In the genomic region with DNA sequence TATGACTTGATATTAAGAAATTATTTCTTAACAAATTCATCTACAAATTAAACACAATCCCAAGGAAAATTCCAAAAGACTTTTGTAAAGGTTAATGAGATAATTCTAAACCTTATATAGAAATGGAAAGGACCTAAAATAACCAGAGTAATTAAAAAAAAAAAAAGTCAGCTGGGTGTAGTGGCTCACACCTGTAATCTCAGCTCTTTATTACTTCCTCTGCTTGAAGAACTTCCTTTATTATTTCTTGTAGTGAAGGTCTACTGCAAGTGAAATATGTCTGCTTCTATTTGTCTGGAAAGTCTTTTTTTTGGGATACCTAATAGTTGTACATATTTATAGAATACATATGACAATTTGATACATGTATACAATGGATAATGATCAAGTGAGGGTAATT, we compare ENCODE assay signal across 7 cellular contexts. TPM values are rescaled to one million over a fixed set of nuclear protein-coding genes. Genes with fewer than 3 reads are reported as not detected.
"Had no signal": no experiment of that assay in that cellular context is flagged by ENCODE, and none has a peak within 500 bp of the region (broad histone marks: within the 10 kb centered on the region; RNA-seq: fewer than 3 reads in every experiment).

No MANE protein-coding gene starts in this region.

- DNase-seq: HCEC 1CT, IMR-90 had no signal

- FAIRE-seq: H1, H54, K562 had no signal

- H3K27ac Mint-ChIP-seq: GM23338, H9 had no signal

- H3K9me3 Mint-ChIP-seq: GM23338 had no signal

- ATAC-seq: GM23338, K562 had no signal

- H3K4me3 Mint-ChIP-seq: GM23338, H9 had no signal

RNA-seq across cellular contexts. Expression of a gene that starts 26.9 kb away (rescaled TPM):
- polyA plus RNA-seq: K562 had no signal
